In genomic region chr2:158460632-158461297, GRCh38 we compare ENCODE assay signal across 11 cellular contexts.
DNase-seq lines count a peak whose midpoint lies in the region; ATAC-seq, FAIRE-seq and TF ChIP-seq lines count a peak whose summit lies in the region.
"Had no signal": no experiment of that assay in that cellular context is flagged by ENCODE, and none has a peak within 500 bp of the region (broad histone marks: within the 10 kb centered on the region; RNA-seq: fewer than 3 reads in every experiment).

No MANE protein-coding gene starts in this region.

- in situ Hi-C loops in KBM-7 (cut with MboI; ENCODE audit: low pct_unique_long_range_greater_than_20kb, low sequenced_read_pairs): loop anchor here (25.0 kb wide), 1 partner anchor 423 kb away; no protein-coding TSS in a partner anchor

- FAIRE-seq in RCC 7860 (lab: Jason Lieb, UNC): no peak

- peak overlapping the region; percentile 29 to 46 (median 32) for H3K4me3 Mint-ChIP-seq in nephron
- H3K4me3 Mint-ChIP-seq: stimulated activated naive CD8-positive, alpha-beta T cell treated with anti-CD3 and anti-CD28 coated beads, Interleukin-15, amount 100 ng/mL, for 72 hours had no signal

- no peaks in the 10 kb centered on the region for H3K9me3 Mint-ChIP-seq in nephron
- H3K9me3 Mint-ChIP-seq: stimulated activated naive CD8-positive, alpha-beta T cell treated with anti-CD3 and anti-CD28 coated beads, Interleukin-15, amount 100 ng/mL, for 72 hours had no signal

- peak overlapping the region in 2 of 3 experiments; percentile 17 to 22 for H3K27ac Mint-ChIP-seq in nephron
- H3K27ac Mint-ChIP-seq: stimulated activated naive CD8-positive, alpha-beta T cell treated with anti-CD3 and anti-CD28 coated beads, Interleukin-15, amount 100 ng/mL, for 72 hours had no signal

- peak; percentile 25 for DNase-seq in EH (ENCODE audit: low read depth)
- peak; percentile 36 for DNase-seq in KBM-7
- peak; percentile 43 for DNase-seq in cerebellar cortex (ENCODE audit: low spot score)
- DNase-seq in RCC 7860 (ENCODE audit: low spot score): no peak
- no peak for DNase-seq in MV-4-11 (lab: John Stamatoyannopoulos, UW)
- no peak for DNase-seq in stimulated activated CD4-positive, alpha-beta T cell treated with anti-CD3 and anti-CD28 coated beads, Interleukin-4, amount 100 ng/mL, for 24 hours
- DNase-seq: Karpas-422; Peyer's patch; stimulated activated naive CD8-positive, alpha-beta T cell treated with anti-CD3 and anti-CD28 coated beads, Interleukin-15, amount 100 ng/mL, for 72 hours had no signal

- H3K27me3 Mint-ChIP-seq in nephron (ENCODE audit: low read depth): no peaks in the 10 kb centered on the region

- TF ChIP-seq CTCF in nephron (IDR thresholded peaks at IDR 0.05; ENCODE audit: unreplicated experiment in 3 of 3): peak; percentile 29 to 40 (median 39)

- H3K36me3 Mint-ChIP-seq in nephron (ENCODE audit: low read depth): no peaks in the 10 kb centered on the region

- no peak for ATAC-seq in HG03139 (IDR thresholded peaks at IDR 0.05; ENCODE audit: unreplicated experiment)
- ATAC-seq: stimulated activated naive CD8-positive, alpha-beta T cell treated with anti-CD3 and anti-CD28 coated beads, Interleukin-15, amount 100 ng/mL, for 72 hours had no signal

- H3K4me1 Mint-ChIP-seq in nephron: peaks cover 42% of the 10 kb centered on the region

Comparison
In these comparisons a context has a peak if more than half of its experiments do, and no peak if none do; other contexts are left out.
1. DNase-seq: peak in EH (single experiment), KBM-7 (single experiment) and cerebellar cortex (single experiment); none in RCC 7860 (single experiment), MV-4-11 (single experiment) and stimulated activated CD4-positive, alpha-beta T cell treated with anti-CD3 and anti-CD28 coated beads, Interleukin-4, amount 100 ng/mL, for 24 hours (single experiment).